ENCODE assay signal across 19 cellular contexts in the genomic region with DNA sequence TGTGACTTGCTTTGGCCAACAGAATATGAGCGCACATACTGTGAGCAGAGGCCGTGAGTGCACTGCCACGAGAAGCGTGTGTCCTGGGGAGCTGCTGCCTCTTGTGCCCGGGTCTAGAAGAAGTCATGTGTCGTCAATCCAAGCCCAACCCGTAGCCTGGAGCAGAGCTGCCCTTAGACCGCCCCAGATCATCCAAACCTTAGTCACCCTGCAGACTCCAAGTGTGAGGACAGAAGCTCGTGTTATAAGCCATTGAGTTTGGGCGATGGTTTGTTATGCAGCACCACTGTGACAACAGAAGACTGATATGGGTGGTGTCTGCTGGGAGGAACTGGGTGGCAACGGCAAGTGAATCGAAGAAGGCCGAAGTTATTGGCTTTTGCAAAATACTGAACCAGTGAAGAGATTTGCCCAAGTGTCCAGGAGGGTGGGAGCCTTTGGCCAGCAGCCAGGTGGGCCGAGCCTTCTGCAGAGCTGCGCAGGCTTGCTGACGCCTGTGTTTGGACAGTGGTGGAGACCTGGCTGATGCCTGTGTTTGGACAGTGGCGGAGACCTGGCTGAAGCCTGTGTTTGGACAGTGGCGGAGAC.
DNase-seq lines count a peak whose midpoint lies in the region; ATAC-seq lines count a peak whose summit lies in the region.
"Had no signal": no experiment of that assay in that cellular context is flagged by ENCODE, and none has a peak within 500 bp of the region (broad histone marks: within the 10 kb centered on the region; RNA-seq: fewer than 3 reads in every experiment).

No MANE protein-coding gene starts in this region.

- no peak overlapping the region for H3K14ac ChIP-seq in neuronal stem cell (ENCODE audit: low read length)

- no peak overlapping the region for H2BK15ac ChIP-seq in neuronal stem cell (ENCODE audit: low read length)

- peak overlapping the region; percentile 17 for H2AK5ac ChIP-seq in neuronal stem cell (ENCODE audit: low read depth, low read length)

- H3K27ac ChIP-seq in neuronal stem cell (replicated peaks; ENCODE audit: low read length) = no peak overlapping the region

- H2BK5ac ChIP-seq in neuronal stem cell (ENCODE audit: low read length) = no peak overlapping the region

- no CpG with 5 or more reads among the region's 18 CpGs for WGBS in neuronal stem cell (ENCODE audit: extremely low coverage in 2 of 2, insufficient read length in 2 of 2, insufficient replicate concordance in 1 of 2), 2 donors

- H2AFZ ChIP-seq in neuronal stem cell (ENCODE audit: low read length) = no peak overlapping the region

- ATAC-seq in left lobe of liver (peak; percentile 90), HG02642 (IDR thresholded peaks at IDR 0.05; ENCODE audit: poor library complexity, unreplicated experiment) (no peak)
- ATAC-seq: HCT116, Right ventricle myocardium inferior had no signal

- H3K79me1 ChIP-seq in neuronal stem cell (ENCODE audit: low read depth, low read length) = no peaks in the 10 kb centered on the region

- no peak overlapping the region for H3K4ac ChIP-seq in neuronal stem cell (ENCODE audit: low read length)

- no peak overlapping the region for H4K91ac ChIP-seq in neuronal stem cell (ENCODE audit: low read depth, low read length, poor library complexity)

- peaks cover 0 to 1% of the 10 kb centered on the region in 2 donors for H3K9me3 ChIP-seq in neuronal stem cell (replicated peaks in 1 of 2; ENCODE audit: control insufficient read depth in 2 of 2, insufficient read depth in 1 of 2, low read depth in 1 of 2, low read length in 2 of 2)

- peak overlapping the region; percentile 45 for H3K18ac ChIP-seq in neuronal stem cell (ENCODE audit: low read length)

- DNase-seq in NCI-H1092 treated with DMSO at 0.1 percent for 48 hours (lab: John Stamatoyannopoulos, UW) (peak; percentile 14), NCI-H69 (lab: John Stamatoyannopoulos, UW) (peak; percentile 39), left lobe of liver (ENCODE audit: low spot score) (peak; percentile 60), neuronal stem cell (ENCODE audit: low spot score) (no peak), RPMI8226 (no peak), hypothalamus (lab: John Stamatoyannopoulos, UW) (no peak)
- DNase-seq: CD4-positive, CD25-positive, alpha-beta regulatory T cell; COR-L47; DND-41; GOT3; KBM-7; NCI-H1105; NCI-H146; NCI-H2029; NCI-H524 treated with DMSO at 0.1 percent for 48 hours; NK-92 treated with Interleukin-12 subunit alpha and Interleukin-12 subunit beta, amount 100 ng/mL, for 24 hours had no signal

- no peak overlapping the region for H3K23ac ChIP-seq in neuronal stem cell (ENCODE audit: low read depth, low read length, poor library complexity)

- no peaks in the 10 kb centered on the region for H3K36me3 ChIP-seq in neuronal stem cell (replicated peaks in 1 of 2; ENCODE audit: control insufficient read depth in 2 of 2, insufficient read depth in 2 of 2, low read length in 2 of 2)

- no peak overlapping the region for H3K4me2 ChIP-seq in neuronal stem cell (ENCODE audit: insufficient read depth, low read length, poor library complexity, severe bottlenecking)

- no peak overlapping the region for H2BK120ac ChIP-seq in neuronal stem cell (ENCODE audit: low read depth, low read length)

- H3K9ac ChIP-seq in neuronal stem cell (ENCODE audit: low read depth, low read length, poor library complexity) = no peak overlapping the region

- peaks cover 0 to 5% (median 0%) of the 10 kb centered on the region in 3 experiments for H3K27me3 ChIP-seq in neuronal stem cell (ENCODE audit: control insufficient read depth in 3 of 3, insufficient read depth in 3 of 3, low read depth in 1 of 3, low read length in 3 of 3)

- H4K8ac ChIP-seq in neuronal stem cell (ENCODE audit: low read depth, low read length) = peak overlapping the region; percentile 7

- no peak overlapping the region for H3K4me3 ChIP-seq in neuronal stem cell (ENCODE audit: low read length in 2 of 2)

- no peak overlapping the region for H2BK12ac ChIP-seq in neuronal stem cell (ENCODE audit: low read length)

- no peaks in the 10 kb centered on the region for H3K4me1 ChIP-seq in neuronal stem cell (ENCODE audit: control insufficient read depth in 2 of 2, insufficient read depth in 1 of 2, low read depth in 1 of 2, low read length in 2 of 2)

Comparison
In these comparisons a context has a peak if more than half of its experiments do, and no peak if none do; other contexts are left out.
1. DNase-seq: peak in NCI-H1092 treated with DMSO at 0.1 percent for 48 hours (single experiment), NCI-H69 (single experiment) and left lobe of liver (single experiment); none in neuronal stem cell (single experiment), RPMI8226 (single experiment) and hypothalamus (0 of 51).